In the genomic region with DNA sequence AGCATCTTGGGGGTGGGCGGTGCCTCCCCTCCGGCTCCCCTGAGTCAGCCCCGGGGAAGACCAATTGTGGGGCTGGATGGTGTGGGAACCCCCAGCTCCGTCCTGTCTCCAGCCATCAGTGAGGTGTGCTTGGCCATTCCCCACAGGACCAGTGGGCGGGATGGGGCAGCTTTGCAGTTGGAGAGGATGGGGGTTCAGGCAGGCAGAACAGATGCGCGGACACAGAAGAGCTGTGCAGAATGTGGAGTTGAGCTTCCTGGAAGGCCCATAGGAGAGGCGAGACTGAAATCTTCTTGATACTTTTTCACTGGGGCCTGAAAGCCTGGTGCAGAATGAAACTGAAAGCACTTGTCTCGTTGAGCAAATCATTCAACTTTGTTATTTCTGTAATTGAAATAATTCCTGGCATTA, we compare ENCODE assay signal across 15 cellular contexts. TPM values are rescaled to one million over a fixed set of nuclear protein-coding genes. Genes with fewer than 3 reads are reported as not detected.
A peak's percentile ranks its signal among the peaks of the same experiment; 100 is the strongest.
DNase-seq lines count a peak whose midpoint lies in the region; ATAC-seq and TF ChIP-seq lines count a peak whose summit lies in the region.
"Had no signal": no experiment of that assay in that cellular context is flagged by ENCODE, and none has a peak within 500 bp of the region (broad histone marks: within the 10 kb centered on the region; RNA-seq: fewer than 3 reads in every experiment).

No MANE protein-coding gene starts in this region.

- DNase-seq in activated CD4-positive, alpha-beta T cell treated with anti-CD3 and anti-CD28 coated beads for 36 hours: no peak
- DNase-seq in activated CD4-positive, alpha-beta T cell treated with anti-CD3 and anti-CD28 coated beads for 48 hours: no peak
- peak; percentile 63 for DNase-seq in GM13977 (ENCODE audit: low spot score)
- DNase-seq in Peyer's patch: no peak
- DNase-seq in lung microvascular endothelial cell (ENCODE audit: low read depth in 2 of 2): peak; percentile 43 to 49
- DNase-seq in NCI-H82 (lab: John Stamatoyannopoulos, UW): no peak
- DNase-seq in A172 (ENCODE audit: low spot score): no peak
- DNase-seq: 8988T, DMS53, foreskin fibroblast, nephron progenitor cell, small intestine had no signal

- TF ChIP-seq CTCF in GM13977 (IDR thresholded peaks at IDR 0.05; ENCODE audit: extremely low read depth, insufficient read depth, missing control alignments) (no peak), Peyer's patch (IDR thresholded peaks at IDR 0.05) (no peak)

- no peaks in the 10 kb centered on the region for H3K9me3 ChIP-seq in Peyer's patch

- intact Hi-C loops in activated CD4-positive, alpha-beta T cell treated with anti-CD3 and anti-CD28 coated beads for 36 hours (cut with DNase I, micrococcal nuclease): no loop called here

- CTCF ChIA-PET in activated CD4-positive, alpha-beta T cell treated with anti-CD3 and anti-CD28 coated beads for 36 hours (lab: Charles Lee): no interaction called here

- H3K4me1 Mint-ChIP-seq in activated CD4-positive, alpha-beta T cell treated with anti-CD3 and anti-CD28 coated beads for 36 hours: peaks cover 26% of the 10 kb centered on the region

- TF ChIP-seq POLR2A in Peyer's patch (IDR thresholded peaks at IDR 0.05): no peak

- H3K4me3 Mint-ChIP-seq in activated CD4-positive, alpha-beta T cell treated with anti-CD3 and anti-CD28 coated beads for 36 hours: peak overlapping the region; percentile 12
- H3K4me3 Mint-ChIP-seq: activated naive CD8-positive, alpha-beta T cell; nephron progenitor cell; type B pancreatic cell had no signal

- no peaks in the 10 kb centered on the region for H3K4me1 ChIP-seq in Peyer's patch

- POLR2A ChIA-PET in activated CD4-positive, alpha-beta T cell treated with anti-CD3 and anti-CD28 coated beads for 36 hours (lab: Charles Lee): no interaction called here

- H3K27me3 ChIP-seq in Peyer's patch: no peaks in the 10 kb centered on the region

- no peaks in the 10 kb centered on the region for H3K27me3 Mint-ChIP-seq in activated CD4-positive, alpha-beta T cell treated with anti-CD3 and anti-CD28 coated beads for 36 hours
- H3K27me3 Mint-ChIP-seq: activated naive CD8-positive, alpha-beta T cell; type B pancreatic cell had no signal

- H3K36me3 ChIP-seq in Peyer's patch: no peaks in the 10 kb centered on the region

- peak overlapping the region in 1 of 4 donors; percentile 31 for H3K4me3 ChIP-seq in Peyer's patch

- H3K9me3 Mint-ChIP-seq in activated CD4-positive, alpha-beta T cell treated with anti-CD3 and anti-CD28 coated beads for 36 hours (ENCODE audit: low read depth): no peaks in the 10 kb centered on the region
- H3K9me3 Mint-ChIP-seq: type B pancreatic cell had no signal

- no peak for ATAC-seq in activated CD4-positive, alpha-beta T cell treated with anti-CD3 and anti-CD28 coated beads for 36 hours
- no peak for ATAC-seq in HG02798 (IDR thresholded peaks at IDR 0.05; ENCODE audit: poor library complexity, unreplicated experiment)

- H3K36me3 Mint-ChIP-seq in activated CD4-positive, alpha-beta T cell treated with anti-CD3 and anti-CD28 coated beads for 36 hours (ENCODE audit: low read depth): no peaks in the 10 kb centered on the region
- H3K36me3 Mint-ChIP-seq: activated naive CD8-positive, alpha-beta T cell; type B pancreatic cell had no signal

- H3K27ac Mint-ChIP-seq in activated CD4-positive, alpha-beta T cell treated with anti-CD3 and anti-CD28 coated beads for 36 hours: peak overlapping the region; percentile 55
- H3K27ac Mint-ChIP-seq: activated naive CD8-positive, alpha-beta T cell; nephron progenitor cell; type B pancreatic cell had no signal

- in situ Hi-C loops in GM13977 (cut with MboI; ENCODE audit: low pct_unique_long_range_greater_than_20kb, low sequenced_read_pairs, unreplicated experiment): no loop called here

- H3K27ac ChIP-seq in Peyer's patch: peak overlapping the region in 3 of 4 donors; percentile 17 to 57 (median 52)

RNA-seq across cellular contexts. Expression of gene PARVB, which starts 23.8 kb away (rescaled TPM):
- total RNA-seq in activated CD4-positive, alpha-beta T cell treated with anti-CD3 and anti-CD28 coated beads for 36 hours: 10 to 100 TPM; 42.7 to 45.9 TPM
- total RNA-seq in Peyer's patch (10 to 100 TPM in 1 of 4 donors, 1 to 10 TPM in 3; 1.8 to 71.8 (median 7.7) TPM), lung microvascular endothelial cell (20.8 and 25.3 TPM in 2 replicates)
- total RNA-seq in A172 (2014; rRNA removed; shearing (Covaris generic)): 2.3 and 6.3 TPM in 2 replicates

Comparison
In these comparisons a context has a peak if more than half of its experiments do, and no peak if none do; other contexts are left out.
1. DNase-seq: peak in GM13977 (single experiment) and lung microvascular endothelial cell (2 of 2); none in activated CD4-positive, alpha-beta T cell treated with anti-CD3 and anti-CD28 coated beads for 36 hours (single experiment), activated CD4-positive, alpha-beta T cell treated with anti-CD3 and anti-CD28 coated beads for 48 hours (single experiment), Peyer's patch (0 of 3), NCI-H82 (single experiment) and A172 (single experiment).